8 cellular contexts compared by ENCODE assay signal in the genomic region with DNA sequence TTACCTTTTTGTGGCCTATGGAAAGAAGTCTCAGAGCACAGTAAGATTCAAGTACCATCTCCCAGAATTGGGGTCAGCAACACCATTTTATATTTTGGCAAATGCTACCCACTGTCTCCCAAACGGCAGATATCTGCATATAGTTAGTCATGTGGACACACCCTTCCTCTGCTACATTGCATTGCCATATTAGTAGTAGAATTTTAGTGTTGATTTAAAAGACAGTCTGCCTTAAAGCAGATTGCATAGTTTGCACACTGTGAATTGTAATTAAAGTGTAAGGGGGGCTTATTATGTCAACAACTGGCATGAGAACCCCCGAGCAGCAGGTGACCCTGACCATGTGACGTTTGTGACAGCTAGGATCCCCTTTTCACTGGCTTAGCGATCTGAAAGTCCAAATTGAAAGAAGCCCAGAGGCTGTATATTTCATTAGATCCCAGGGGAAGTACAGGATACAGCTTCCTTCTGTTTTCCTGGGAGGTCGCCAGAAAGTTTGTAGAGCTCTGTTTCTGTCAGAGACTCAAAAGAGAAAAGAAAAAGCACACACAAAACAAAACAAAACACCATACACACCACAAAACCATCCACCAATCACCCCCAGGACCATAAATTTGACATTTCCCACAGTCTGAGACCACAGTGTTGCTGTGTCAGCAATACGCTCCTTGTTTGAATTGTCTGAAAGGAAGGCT.
A peak's percentile ranks its signal among the peaks of the same experiment; 100 is the strongest.
DNase-seq lines count a peak whose midpoint lies in the region; ATAC-seq, FAIRE-seq and TF ChIP-seq lines count a peak whose summit lies in the region.

No MANE protein-coding gene starts in this region.

- H3K27me3 Mint-ChIP-seq in activated CD4-positive, alpha-beta T cell treated with anti-CD3 and anti-CD28 coated beads, Interleukin-2, amount 10 ng/mL, durations not matched to agents 7 days and 5 days = no peaks in the 10 kb centered on the region

- H3K27ac ChIP-seq in AG04450 (ENCODE audit: low read depth, low read length) = no peak overlapping the region

- CTCF ChIA-PET in AG04450 (lab: Charles Lee) = interaction anchor here (0.5 to 0.6 kb wide), 3 partner anchors 66 to 474 kb away, joined by 3 to 4 read pairs (median 3); no protein-coding TSS in a partner anchor
- CTCF ChIA-PET in activated CD4-positive, alpha-beta T cell treated with anti-CD3 and anti-CD28 coated beads, Interleukin-2, amount 10 ng/mL, durations not matched to agents 7 days and 5 days (lab: Charles Lee) = interaction anchor here (1.3 kb wide), 1 partner anchor 14 kb away, joined by 3 read pairs; no protein-coding TSS in a partner anchor

- TF ChIP-seq CTCF in AG04450 (IDR thresholded peaks at IDR 0.05; ENCODE audit: low read depth, low read length) (no peak), mucosa of descending colon (IDR thresholded peaks at IDR 0.05) (no peak)

- intact Hi-C loops in mucosa of descending colon (cut with DNase I, micrococcal nuclease) = no loop called here

- POLR2A ChIA-PET in AG04450 (lab: Yijun Ruan, JAX) = no interaction called here
- POLR2A ChIA-PET in activated CD4-positive, alpha-beta T cell treated with anti-CD3 and anti-CD28 coated beads, Interleukin-2, amount 10 ng/mL, durations not matched to agents 7 days and 5 days (lab: Charles Lee) = no interaction called here

- no peaks in the 10 kb centered on the region for H3K27me3 ChIP-seq in AG04450 (ENCODE audit: control insufficient read depth, insufficient read depth, low read length)

- H3K4me3 ChIP-seq in AG04450 (ENCODE audit: low read depth, low read length) (peak overlapping the region; percentile 23), mucosa of descending colon (no peak overlapping the region)

- H3K9me3 Mint-ChIP-seq in activated CD4-positive, alpha-beta T cell treated with anti-CD3 and anti-CD28 coated beads, Interleukin-2, amount 10 ng/mL, durations not matched to agents 7 days and 5 days = no peaks in the 10 kb centered on the region

- ATAC-seq in mucosa of descending colon = peak; percentile 38

- H3K36me3 ChIP-seq in mucosa of descending colon (ENCODE audit: low read depth) = no peaks in the 10 kb centered on the region

- H3K27ac Mint-ChIP-seq in activated CD4-positive, alpha-beta T cell treated with anti-CD3 and anti-CD28 coated beads, Interleukin-2, amount 10 ng/mL, durations not matched to agents 7 days and 5 days = no peak overlapping the region

- no peak for DNase-seq in AG04450 (ENCODE audit: low read depth, low spot score)
- peak; percentile 43 for DNase-seq in NCI-H2029 treated with DMSO at 0.1 percent for 48 hours (lab: John Stamatoyannopoulos, UW)
- DNase-seq in dermis microvascular lymphatic vessel endothelial cell (ENCODE audit: low read depth in 2 of 2) = peak; percentile 42 to 64
- peak in 1 of 3 donors; percentile 45 for DNase-seq in mucosa of descending colon
- no peak for DNase-seq in stimulated activated CD8-positive, alpha-beta memory T cell treated with anti-CD3 and anti-CD28 coated beads, Interleukin-4, amount 100 ng/mL, for 48 hours
- DNase-seq in activated CD4-positive, alpha-beta T cell treated with anti-CD3 and anti-CD28 coated beads, Interleukin-2, amount 10 ng/mL, durations not matched to agents 7 days and 5 days = no peak
- DNase-seq in GM12891 (ENCODE audit: insufficient read length, low spot score) = no peak
- no peak for DNase-seq in activated CD4-positive, alpha-beta T cell treated with anti-CD3 and anti-CD28 coated beads for 4 hours

- peaks cover 11% of the 10 kb centered on the region for H3K4me1 Mint-ChIP-seq in activated CD4-positive, alpha-beta T cell treated with anti-CD3 and anti-CD28 coated beads, Interleukin-2, amount 10 ng/mL, durations not matched to agents 7 days and 5 days

- H3K9me3 ChIP-seq in AG04450 (ENCODE audit: control insufficient read depth, insufficient read depth, low read length) (no peaks in the 10 kb centered on the region), mucosa of descending colon (no peaks in the 10 kb centered on the region)

- H3K36me3 Mint-ChIP-seq in activated CD4-positive, alpha-beta T cell treated with anti-CD3 and anti-CD28 coated beads, Interleukin-2, amount 10 ng/mL, durations not matched to agents 7 days and 5 days (ENCODE audit: low read depth) = no peaks in the 10 kb centered on the region

- H3K4me1 ChIP-seq in mucosa of descending colon (ENCODE audit: low read depth) = peaks cover 19% of the 10 kb centered on the region

- FAIRE-seq in GM12891 (lab: Jason Lieb, UNC) = no peak

- no peak for TF ChIP-seq POLR2A in GM12891 (IDR thresholded peaks at IDR 0.05; ENCODE audit: low read depth, low read length)

- H3K4me3 Mint-ChIP-seq in activated CD4-positive, alpha-beta T cell treated with anti-CD3 and anti-CD28 coated beads, Interleukin-2, amount 10 ng/mL, durations not matched to agents 7 days and 5 days = no peak overlapping the region

TF ChIP-seq in GM12891, 5 proteins besides CTCF, POLR2A, EP300 and RAD21:
- no peak for TF ChIP-seq PAX5 (IDR thresholded peaks at IDR 0.05; ENCODE audit: insufficient read depth, low read length, severe bottlenecking)
- no peak for TF ChIP-seq SPI1 (IDR thresholded peaks at IDR 0.05; ENCODE audit: low read depth, low read length)
- TF ChIP-seq TAF1 (IDR thresholded peaks at IDR 0.05; ENCODE audit: low read depth, low read length) = no peak
- no peak for TF ChIP-seq POU2F2 (IDR thresholded peaks at IDR 0.05; ENCODE audit: low read depth, low read length)
- TF ChIP-seq POLR2AphosphoS5 (IDR thresholded peaks at IDR 0.05; ENCODE audit: low read depth, low read length) = no peak

Comparison
In these comparisons a context has a peak if more than half of its experiments do, and no peak if none do; other contexts are left out.
1. DNase-seq: peak in NCI-H2029 treated with DMSO at 0.1 percent for 48 hours (single experiment) and dermis microvascular lymphatic vessel endothelial cell (2 of 2); none in AG04450 (single experiment), stimulated activated CD8-positive, alpha-beta memory T cell treated with anti-CD3 and anti-CD28 coated beads, Interleukin-4, amount 100 ng/mL, for 48 hours (single experiment), activated CD4-positive, alpha-beta T cell treated with anti-CD3 and anti-CD28 coated beads, Interleukin-2, amount 10 ng/mL, durations not matched to agents 7 days and 5 days (single experiment), GM12891 (single experiment) and activated CD4-positive, alpha-beta T cell treated with anti-CD3 and anti-CD28 coated beads for 4 hours (0 of 2).